Comparison of ENCODE assay signal across 8 cellular contexts in the genomic region with DNA sequence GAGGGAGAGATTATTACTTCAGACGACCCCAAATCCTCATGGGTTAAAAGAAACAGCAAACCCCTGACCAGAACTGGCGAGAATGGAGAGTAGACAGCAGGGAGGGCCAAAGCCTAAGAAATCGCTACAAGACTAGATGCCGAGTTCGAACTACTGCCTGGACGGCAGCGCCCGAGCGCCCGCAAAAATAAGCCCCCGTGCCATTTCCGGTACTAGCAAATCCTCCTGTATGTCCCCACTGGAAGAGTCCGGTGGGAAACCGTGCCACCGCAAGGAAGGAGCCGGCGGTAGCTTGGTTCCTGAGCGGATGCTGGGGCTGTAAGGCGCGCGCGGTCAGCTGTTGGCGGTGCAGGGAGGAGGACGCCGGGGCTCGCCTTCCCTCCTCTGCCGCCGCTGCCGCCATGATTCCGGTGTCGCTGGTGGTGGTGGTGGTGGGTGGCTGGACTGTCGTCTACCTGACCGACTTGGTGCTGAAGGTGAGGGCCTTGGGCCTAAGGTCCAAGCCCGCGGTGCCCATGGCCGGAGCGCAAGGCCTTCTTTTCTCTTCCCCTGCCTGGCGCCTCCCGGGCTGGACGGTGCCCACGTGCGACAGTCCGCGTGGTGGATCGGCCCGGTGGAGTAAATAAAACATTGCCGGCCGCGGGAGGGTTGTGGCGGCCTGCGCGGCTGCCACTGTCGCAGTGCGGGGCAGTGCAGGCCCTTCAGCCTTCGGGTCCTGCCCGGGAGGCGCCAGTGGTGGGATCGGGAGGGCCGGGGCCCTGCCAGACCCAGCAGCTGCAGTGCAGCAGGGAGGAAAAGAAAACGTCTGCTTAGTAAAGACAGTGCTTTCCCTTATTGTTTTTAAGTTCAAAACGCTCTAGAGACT. TPM values are rescaled to one million over a fixed set of nuclear protein-coding genes. Genes with fewer than 3 reads are reported as not detected.
DNase-seq lines count a peak whose midpoint lies in the region; ATAC-seq and TF ChIP-seq lines count a peak whose summit lies in the region.

A gene (plus strand): TSS at position 284 of the 865 bp plus-strand sequence. CDS start 118 bp downstream, at position 402.

- TF ChIP-seq CTCF in GM23338 (conservative IDR thresholded peaks at IDR 0.05; ENCODE audit: low read depth in 2 of 2): peak in 1 of 2 experiments; percentile 46; a peak in 2 of 4 replicates
- no peak for TF ChIP-seq CTCF in natural killer cell (IDR thresholded peaks at IDR 0.05)

- H3K36me3 Mint-ChIP-seq in GM23338 (ENCODE audit: low read depth) (peaks cover 5% of the 10 kb centered on the region; the same call in 2 of the 3 replicates), natural killer cell (no peaks in the 10 kb centered on the region)

- H3K27me3 ChIP-seq in GM23338 (ENCODE audit: insufficient read depth): no peaks in the 10 kb centered on the region

- peaks cover 13% of the 10 kb centered on the region for H3K4me1 ChIP-seq in GM23338 (ENCODE audit: insufficient read depth)

- peaks cover 11% of the 10 kb centered on the region; the same call in 1 of the 2 replicates for H3K79me2 ChIP-seq in GM23338 (replicated peaks; ENCODE audit: insufficient read depth)

- peak within 1 kb of the TSS; percentile 73 for H3K4me3 ChIP-seq in GM23338

- ATAC-seq in GM23338 (peak; percentile 92), natural killer cell (peak; percentile 90 to 94 (median 94))

- no peaks in the 10 kb centered on the region for H4K20me1 ChIP-seq in GM23338 (replicated peaks; ENCODE audit: insufficient read depth)

- peak within 1 kb of the TSS; percentile 93 for H3K27ac Mint-ChIP-seq in GM23338
- peak within 1 kb of the TSS; percentile 83 to 86 for H3K27ac Mint-ChIP-seq in natural killer cell

- peaks cover 6% of the 10 kb centered on the region; the same call in 2 of the 3 replicates for H3K4me1 Mint-ChIP-seq in GM23338
- H3K4me1 Mint-ChIP-seq in natural killer cell: peaks cover 7% of the 10 kb centered on the region in 2 donors

- peak within 1 kb of the TSS; percentile 87; the same call in 1 of the 2 replicates for H2AFZ ChIP-seq in GM23338

- peak within 1 kb of the TSS; percentile 89 for H3K4me3 Mint-ChIP-seq in GM23338
- H3K4me3 Mint-ChIP-seq in natural killer cell: peak within 1 kb of the TSS; percentile 94

- peaks cover 2% of the 10 kb centered on the region for H3K27me3 Mint-ChIP-seq in GM23338 (ENCODE audit: insufficient read depth, low read depth, poor library complexity)
- peaks cover 0 to 3% of the 10 kb centered on the region in 2 donors for H3K27me3 Mint-ChIP-seq in natural killer cell (ENCODE audit: low read depth in 2 of 2)

- H3K9me3 Mint-ChIP-seq in GM23338 (no peaks in the 10 kb centered on the region), natural killer cell (no peaks in the 10 kb centered on the region)

- intact Hi-C loops in natural killer cell (cut with micrococcal nuclease): no loop called here

- H3F3A ChIP-seq in GM23338 (replicated peaks; ENCODE audit: low read depth): no peaks in the 10 kb centered on the region

- H3K27ac ChIP-seq in GM23338 (ENCODE audit: low read depth): peak within 1 kb of the TSS; percentile 83; the same call in 1 of the 2 replicates

- H3K9me2 ChIP-seq in GM23338 (ENCODE audit: insufficient read depth): no peaks in the 10 kb centered on the region

- DNase-seq in EH (ENCODE audit: low read depth) (peak; percentile 85), GM23338 (ENCODE audit: low spot score) (peak; percentile 85), LHCN-M2 (ENCODE audit: low read depth) (peak; percentile 84), RPMI7951 (ENCODE audit: low read depth) (peak; percentile 86), fibroblast of peridontal ligament (ENCODE audit: extremely low read depth) (peak; percentile 91), natural killer cell (peak; percentile 65)
- DNase-seq in activated T-helper 1 cell treated with anti-CD3 and anti-CD28 coated beads, Interleukin-2, amount 50 U/mL, for 16 hours (ENCODE audit: low read depth in 1 of 2, low spot score in 1 of 2): peak; percentile 57 to 63
- DNase-seq in stimulated activated naive CD4-positive, alpha-beta T cell (lab: John Stamatoyannopoulos, UW): peak; percentile 60 to 79 (median 70)

- H3K4me2 ChIP-seq in GM23338: peak within 1 kb of the TSS; percentile 85

- no peaks in the 10 kb centered on the region for H3K36me3 ChIP-seq in GM23338 (ENCODE audit: insufficient read depth)

TF ChIP-seq in GM23338, 12 proteins besides CTCF, POLR2A, EP300 and RAD21 (continues in another document):
- TF ChIP-seq, protein P1, sequence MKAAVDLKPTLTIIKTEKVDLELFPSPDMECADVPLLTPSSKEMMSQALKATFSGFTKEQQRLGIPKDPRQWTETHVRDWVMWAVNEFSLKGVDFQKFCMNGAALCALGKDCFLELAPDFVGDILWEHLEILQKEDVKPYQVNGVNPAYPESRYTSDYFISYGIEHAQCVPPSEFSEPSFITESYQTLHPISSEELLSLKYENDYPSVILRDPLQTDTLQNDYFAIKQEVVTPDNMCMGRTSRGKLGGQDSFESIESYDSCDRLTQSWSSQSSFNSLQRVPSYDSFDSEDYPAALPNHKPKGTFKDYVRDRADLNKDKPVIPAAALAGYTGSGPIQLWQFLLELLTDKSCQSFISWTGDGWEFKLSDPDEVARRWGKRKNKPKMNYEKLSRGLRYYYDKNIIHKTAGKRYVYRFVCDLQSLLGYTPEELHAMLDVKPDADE (IDR thresholded peaks at IDR 0.05): no peak
- TF ChIP-seq ZNF331 (CRISPR knock-in tag; IDR thresholded peaks at IDR 0.05; ENCODE audit: low read depth) (no peak), ZNF114 (CRISPR knock-in tag; IDR thresholded peaks at IDR 0.05) (no peak), STAT1 (IDR thresholded peaks at IDR 0.05; ENCODE audit: unreplicated experiment) (no peak), JUNB (IDR thresholded peaks at IDR 0.05; ENCODE audit: unreplicated experiment) (no peak)
- TF ChIP-seq, protein P2, sequence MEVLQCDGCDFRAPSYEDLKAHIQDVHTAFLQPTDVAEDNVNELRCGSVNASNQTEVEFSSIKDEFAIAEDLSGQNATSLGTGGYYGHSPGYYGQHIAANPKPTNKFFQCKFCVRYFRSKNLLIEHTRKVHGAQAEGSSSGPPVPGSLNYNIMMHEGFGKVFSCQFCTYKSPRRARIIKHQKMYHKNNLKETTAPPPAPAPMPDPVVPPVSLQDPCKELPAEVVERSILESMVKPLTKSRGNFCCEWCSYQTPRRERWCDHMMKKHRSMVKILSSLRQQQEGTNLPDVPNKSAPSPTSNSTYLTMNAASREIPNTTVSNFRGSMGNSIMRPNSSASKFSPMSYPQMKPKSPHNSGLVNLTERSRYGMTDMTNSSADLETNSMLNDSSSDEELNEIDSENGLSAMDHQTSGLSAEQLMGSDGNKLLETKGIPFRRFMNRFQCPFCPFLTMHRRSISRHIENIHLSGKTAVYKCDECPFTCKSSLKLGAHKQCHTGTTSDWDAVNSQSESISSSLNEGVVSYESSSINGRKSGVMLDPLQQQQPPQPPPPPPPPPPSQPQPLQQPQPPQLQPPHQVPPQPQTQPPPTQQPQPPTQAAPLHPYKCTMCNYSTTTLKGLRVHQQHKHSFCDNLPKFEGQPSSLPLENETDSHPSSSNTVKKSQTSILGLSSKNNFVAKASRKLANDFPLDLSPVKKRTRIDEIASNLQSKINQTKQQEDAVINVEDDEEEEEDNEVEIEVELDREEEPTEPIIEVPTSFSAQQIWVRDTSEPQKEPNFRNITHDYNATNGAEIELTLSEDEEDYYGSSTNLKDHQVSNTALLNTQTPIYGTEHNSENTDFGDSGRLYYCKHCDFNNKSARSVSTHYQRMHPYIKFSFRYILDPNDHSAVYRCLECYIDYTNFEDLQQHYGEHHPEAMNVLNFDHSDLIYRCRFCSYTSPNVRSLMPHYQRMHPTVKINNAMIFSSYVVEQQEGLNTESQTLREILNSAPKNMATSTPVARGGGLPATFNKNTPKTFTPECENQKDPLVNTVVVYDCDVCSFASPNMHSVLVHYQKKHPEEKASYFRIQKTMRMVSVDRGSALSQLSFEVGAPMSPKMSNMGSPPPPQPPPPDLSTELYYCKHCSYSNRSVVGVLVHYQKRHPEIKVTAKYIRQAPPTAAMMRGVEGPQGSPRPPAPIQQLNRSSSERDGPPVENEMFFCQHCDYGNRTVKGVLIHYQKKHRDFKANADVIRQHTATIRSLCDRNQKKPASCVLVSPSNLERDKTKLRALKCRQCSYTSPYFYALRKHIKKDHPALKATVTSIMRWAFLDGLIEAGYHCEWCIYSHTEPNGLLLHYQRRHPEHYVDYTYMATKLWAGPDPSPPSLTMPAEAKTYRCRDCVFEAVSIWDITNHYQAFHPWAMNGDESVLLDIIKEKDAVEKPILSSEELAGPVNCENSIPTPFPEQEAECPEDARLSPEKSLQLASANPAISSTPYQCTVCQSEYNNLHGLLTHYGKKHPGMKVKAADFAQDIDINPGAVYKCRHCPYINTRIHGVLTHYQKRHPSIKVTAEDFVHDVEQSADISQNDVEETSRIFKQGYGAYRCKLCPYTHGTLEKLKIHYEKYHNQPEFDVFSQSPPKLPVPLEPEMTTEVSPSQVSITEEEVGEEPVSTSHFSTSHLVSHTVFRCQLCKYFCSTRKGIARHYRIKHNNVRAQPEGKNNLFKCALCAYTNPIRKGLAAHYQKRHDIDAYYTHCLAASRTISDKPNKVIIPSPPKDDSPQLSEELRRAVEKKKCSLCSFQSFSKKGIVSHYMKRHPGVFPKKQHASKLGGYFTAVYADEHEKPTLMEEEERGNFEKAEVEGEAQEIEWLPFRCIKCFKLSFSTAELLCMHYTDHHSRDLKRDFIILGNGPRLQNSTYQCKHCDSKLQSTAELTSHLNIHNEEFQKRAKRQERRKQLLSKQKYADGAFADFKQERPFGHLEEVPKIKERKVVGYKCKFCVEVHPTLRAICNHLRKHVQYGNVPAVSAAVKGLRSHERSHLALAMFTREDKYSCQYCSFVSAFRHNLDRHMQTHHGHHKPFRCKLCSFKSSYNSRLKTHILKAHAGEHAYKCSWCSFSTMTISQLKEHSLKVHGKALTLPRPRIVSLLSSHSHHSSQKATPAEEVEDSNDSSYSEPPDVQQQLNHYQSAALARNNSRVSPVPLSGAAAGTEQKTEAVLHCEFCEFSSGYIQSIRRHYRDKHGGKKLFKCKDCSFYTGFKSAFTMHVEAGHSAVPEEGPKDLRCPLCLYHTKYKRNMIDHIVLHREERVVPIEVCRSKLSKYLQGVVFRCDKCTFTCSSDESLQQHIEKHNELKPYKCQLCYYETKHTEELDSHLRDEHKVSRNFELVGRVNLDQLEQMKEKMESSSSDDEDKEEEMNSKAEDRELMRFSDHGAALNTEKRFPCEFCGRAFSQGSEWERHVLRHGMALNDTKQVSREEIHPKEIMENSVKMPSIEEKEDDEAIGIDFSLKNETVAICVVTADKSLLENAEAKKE (CRISPR knock-in tag; IDR thresholded peaks at IDR 0.05): no peak

RNA-seq across cellular contexts. Expression of the gene that starts here (rescaled TPM):
- 7.7 and 7.8 TPM in 2 replicates for total RNA-seq in GM23338 (2014; rRNA removed; shearing (Covaris generic))
- 2.1 and 3.2 TPM in 2 replicates for polyA plus RNA-seq in GM23338 (2016; fragmentation: Nextera tagmentation; extraction: Ambion mirVana)
- 9.4 and 11.1 TPM in 2 replicates for total RNA-seq in LHCN-M2 (2014; rRNA removed)
- 7.9 TPM for polyA plus RNA-seq in LHCN-M2 (2012)
- 9.0 and 9.9 TPM in 2 replicates for total RNA-seq in RPMI7951 (2014; rRNA removed; shearing (Covaris generic))
- total RNA-seq in natural killer cell: 1 to 10 TPM; 5.0 to 7.5 (median 5.6) TPM

Comparison
In these comparisons a context has a peak if more than half of its experiments do, and no peak if none do; other contexts are left out.
1. Peak in every context shown above with its lines: DNase-seq, ATAC-seq, H3K4me3 ChIP-seq and H3K27ac ChIP-seq.